In genomic region chr1:54153548-54154439, GRCh38 we compare ENCODE assay signal across 10 cellular contexts. TPM values are rescaled to one million over a fixed set of nuclear protein-coding genes. Genes with fewer than 3 reads are reported as not detected.
DNase-seq lines count a peak whose midpoint lies in the region; ATAC-seq, FAIRE-seq and TF ChIP-seq lines count a peak whose summit lies in the region.
"Had no signal": no experiment of that assay in that cellular context is flagged by ENCODE, and none has a peak within 500 bp of the region (broad histone marks: within the 10 kb centered on the region; RNA-seq: fewer than 3 reads in every experiment).

No MANE protein-coding gene starts in this region.

- H3K36me3 ChIP-seq in HEK293 (ENCODE audit: control insufficient read depth in 2 of 2, insufficient read depth in 1 of 2, low read length in 2 of 2), result no peaks in the 10 kb centered on the region
- H3K36me3 ChIP-seq in skeletal muscle satellite cell (ENCODE audit: insufficient read depth, low read length), result no peaks in the 10 kb centered on the region

- no peak for FAIRE-seq in RCC 7860 (lab: Jason Lieb, UNC)

- H3K9me3 ChIP-seq in HEK293 (ENCODE audit: control insufficient read depth, insufficient read depth, low read depth, low read length), result no peaks in the 10 kb centered on the region
- H3K9me3 ChIP-seq in skeletal muscle satellite cell (replicated peaks; ENCODE audit: low read length), result no peaks in the 10 kb centered on the region

- H3K9ac ChIP-seq in skeletal muscle satellite cell (ENCODE audit: low read depth, low read length), result no peak overlapping the region

- POLR2A ChIA-PET in HEK293 (lab: Yijun Ruan, JAX), result no interaction called here

- H3K27me3 Mint-ChIP-seq in activated naive CD8-positive, alpha-beta T cell treated with anti-CD3 and anti-CD28 coated beads, Interleukin-2, amount 50 U/mL, for 24 hours, result no peaks in the 10 kb centered on the region

- H3K4me1 ChIP-seq in HEK293 (ENCODE audit: control insufficient read depth, insufficient read depth, low read length) (no peaks in the 10 kb centered on the region), skeletal muscle satellite cell (ENCODE audit: control insufficient read depth, insufficient read depth, low read length) (peaks cover 21% of the 10 kb centered on the region)

- H3K27ac Mint-ChIP-seq in activated naive CD8-positive, alpha-beta T cell treated with anti-CD3 and anti-CD28 coated beads, Interleukin-2, amount 50 U/mL, for 24 hours, result no peak overlapping the region

- DNase-seq in RCC 7860 (ENCODE audit: low spot score) (peak; percentile 14), Right ventricle myocardium superior (peak; percentile 78), OCI-M2 (lab: John Stamatoyannopoulos, UW; ENCODE audit: unreplicated experiment) (no peak)
- no peak for DNase-seq in stimulated activated CD4-positive, alpha-beta T cell treated with anti-CD3 and anti-CD28 coated beads, Interleukin-4, amount 100 ng/mL, for 1 hour
- DNase-seq in activated naive CD8-positive, alpha-beta T cell treated with anti-CD3 and anti-CD28 coated beads, Interleukin-2, amount 50 U/mL, for 24 hours, result no peak

- no peak for TF ChIP-seq CTCF in HEK293 (tag by site-specific recombination; IDR thresholded peaks at IDR 0.05)

- no peak overlapping the region for H3K4me3 ChIP-seq in HEK293 (ENCODE audit: low read depth, low read length)
- no peak overlapping the region for H3K4me3 ChIP-seq in skeletal muscle satellite cell (ENCODE audit: low read length)

- no peak overlapping the region for H3K4me3 Mint-ChIP-seq in activated naive CD8-positive, alpha-beta T cell treated with anti-CD3 and anti-CD28 coated beads, Interleukin-2, amount 50 U/mL, for 24 hours

- no peaks in the 10 kb centered on the region for H3K4me1 Mint-ChIP-seq in activated naive CD8-positive, alpha-beta T cell treated with anti-CD3 and anti-CD28 coated beads, Interleukin-2, amount 50 U/mL, for 24 hours

- H3K27ac ChIP-seq in HEK293 (ENCODE audit: extremely low read depth, low read depth, low read length), result no peak overlapping the region

- no peaks in the 10 kb centered on the region for H3K27me3 ChIP-seq in skeletal muscle satellite cell (ENCODE audit: control insufficient read depth, insufficient read depth, low read length)

- no peaks in the 10 kb centered on the region for H3K36me3 Mint-ChIP-seq in activated naive CD8-positive, alpha-beta T cell treated with anti-CD3 and anti-CD28 coated beads, Interleukin-2, amount 50 U/mL, for 24 hours (ENCODE audit: low read depth)

- CTCF ChIA-PET in HEK293 (lab: Yijun Ruan, JAX), result interaction anchor here (0.6 kb wide), 1 partner anchor 272 kb away, joined by 4 read pairs; no protein-coding TSS in a partner anchor

- peak overlapping the region; percentile 47 for H3K4me2 ChIP-seq in skeletal muscle satellite cell (ENCODE audit: low read length)

- intact Hi-C loops in Right ventricle myocardium superior (cut with DNase I), result no loop called here

- no peaks in the 10 kb centered on the region for H3K9me3 Mint-ChIP-seq in activated naive CD8-positive, alpha-beta T cell treated with anti-CD3 and anti-CD28 coated beads, Interleukin-2, amount 50 U/mL, for 24 hours

- ATAC-seq in Right ventricle myocardium superior (ENCODE audit: poor library complexity), result peak; percentile 91
- no peak for ATAC-seq in GM19463 (IDR thresholded peaks at IDR 0.05; ENCODE audit: unreplicated experiment)
- no peak for ATAC-seq in activated naive CD8-positive, alpha-beta T cell treated with anti-CD3 and anti-CD28 coated beads, Interleukin-2, amount 50 U/mL, for 24 hours

TF ChIP-seq in HEK293, 187 proteins besides CTCF, POLR2A, EP300 and RAD21 (continues in another document):
- TF ChIP-seq ZNF621 (tag by site-specific recombination; IDR thresholded peaks at IDR 0.05) (no peak), ZSCAN23 (tag by site-specific recombination; IDR thresholded peaks at IDR 0.05) (no peak), GLIS1 (tag by site-specific recombination; IDR thresholded peaks at IDR 0.05) (peak; percentile 44; the same call in 1 of the 2 replicates), ZIC2 (tag by site-specific recombination; IDR thresholded peaks at IDR 0.05) (peak; percentile 21; the same call in 1 of the 2 replicates), ZNF449 (tag by site-specific recombination; IDR thresholded peaks at IDR 0.05) (peak; percentile 61; the same call in 1 of the 2 replicates), GLIS2 (tag by site-specific recombination; IDR thresholded peaks at IDR 0.05) (no peak), ZNF335 (tag by site-specific recombination; conservative IDR thresholded peaks at IDR 0.05) (peak; percentile 46), ZNF37A (tag by site-specific recombination; IDR thresholded peaks at IDR 0.05) (no peak), ZSCAN16 (tag by site-specific recombination; IDR thresholded peaks at IDR 0.05) (no peak)
- TF ChIP-seq, protein P1, sequence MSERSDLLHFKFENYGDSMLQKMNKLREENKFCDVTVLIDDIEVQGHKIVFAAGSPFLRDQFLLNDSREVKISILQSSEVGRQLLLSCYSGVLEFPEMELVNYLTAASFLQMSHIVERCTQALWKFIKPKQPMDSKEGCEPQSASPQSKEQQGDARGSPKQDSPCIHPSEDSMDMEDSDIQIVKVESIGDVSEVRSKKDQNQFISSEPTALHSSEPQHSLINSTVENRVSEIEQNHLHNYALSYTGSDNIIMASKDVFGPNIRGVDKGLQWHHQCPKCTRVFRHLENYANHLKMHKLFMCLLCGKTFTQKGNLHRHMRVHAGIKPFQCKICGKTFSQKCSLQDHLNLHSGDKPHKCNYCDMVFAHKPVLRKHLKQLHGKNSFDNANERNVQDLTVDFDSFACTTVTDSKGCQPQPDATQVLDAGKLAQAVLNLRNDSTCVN (tag by site-specific recombination; optimal IDR thresholded peaks at IDR 0.05), result no peak
- TF ChIP-seq, protein P2, sequence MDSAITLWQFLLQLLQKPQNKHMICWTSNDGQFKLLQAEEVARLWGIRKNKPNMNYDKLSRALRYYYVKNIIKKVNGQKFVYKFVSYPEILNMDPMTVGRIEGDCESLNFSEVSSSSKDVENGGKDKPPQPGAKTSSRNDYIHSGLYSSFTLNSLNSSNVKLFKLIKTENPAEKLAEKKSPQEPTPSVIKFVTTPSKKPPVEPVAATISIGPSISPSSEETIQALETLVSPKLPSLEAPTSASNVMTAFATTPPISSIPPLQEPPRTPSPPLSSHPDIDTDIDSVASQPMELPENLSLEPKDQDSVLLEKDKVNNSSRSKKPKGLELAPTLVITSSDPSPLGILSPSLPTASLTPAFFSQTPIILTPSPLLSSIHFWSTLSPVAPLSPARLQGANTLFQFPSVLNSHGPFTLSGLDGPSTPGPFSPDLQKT (IDR thresholded peaks at IDR 0.05; ENCODE audit: borderline replicate concordance, low read depth, low read length), result no peak
- TF ChIP-seq, protein P3, sequence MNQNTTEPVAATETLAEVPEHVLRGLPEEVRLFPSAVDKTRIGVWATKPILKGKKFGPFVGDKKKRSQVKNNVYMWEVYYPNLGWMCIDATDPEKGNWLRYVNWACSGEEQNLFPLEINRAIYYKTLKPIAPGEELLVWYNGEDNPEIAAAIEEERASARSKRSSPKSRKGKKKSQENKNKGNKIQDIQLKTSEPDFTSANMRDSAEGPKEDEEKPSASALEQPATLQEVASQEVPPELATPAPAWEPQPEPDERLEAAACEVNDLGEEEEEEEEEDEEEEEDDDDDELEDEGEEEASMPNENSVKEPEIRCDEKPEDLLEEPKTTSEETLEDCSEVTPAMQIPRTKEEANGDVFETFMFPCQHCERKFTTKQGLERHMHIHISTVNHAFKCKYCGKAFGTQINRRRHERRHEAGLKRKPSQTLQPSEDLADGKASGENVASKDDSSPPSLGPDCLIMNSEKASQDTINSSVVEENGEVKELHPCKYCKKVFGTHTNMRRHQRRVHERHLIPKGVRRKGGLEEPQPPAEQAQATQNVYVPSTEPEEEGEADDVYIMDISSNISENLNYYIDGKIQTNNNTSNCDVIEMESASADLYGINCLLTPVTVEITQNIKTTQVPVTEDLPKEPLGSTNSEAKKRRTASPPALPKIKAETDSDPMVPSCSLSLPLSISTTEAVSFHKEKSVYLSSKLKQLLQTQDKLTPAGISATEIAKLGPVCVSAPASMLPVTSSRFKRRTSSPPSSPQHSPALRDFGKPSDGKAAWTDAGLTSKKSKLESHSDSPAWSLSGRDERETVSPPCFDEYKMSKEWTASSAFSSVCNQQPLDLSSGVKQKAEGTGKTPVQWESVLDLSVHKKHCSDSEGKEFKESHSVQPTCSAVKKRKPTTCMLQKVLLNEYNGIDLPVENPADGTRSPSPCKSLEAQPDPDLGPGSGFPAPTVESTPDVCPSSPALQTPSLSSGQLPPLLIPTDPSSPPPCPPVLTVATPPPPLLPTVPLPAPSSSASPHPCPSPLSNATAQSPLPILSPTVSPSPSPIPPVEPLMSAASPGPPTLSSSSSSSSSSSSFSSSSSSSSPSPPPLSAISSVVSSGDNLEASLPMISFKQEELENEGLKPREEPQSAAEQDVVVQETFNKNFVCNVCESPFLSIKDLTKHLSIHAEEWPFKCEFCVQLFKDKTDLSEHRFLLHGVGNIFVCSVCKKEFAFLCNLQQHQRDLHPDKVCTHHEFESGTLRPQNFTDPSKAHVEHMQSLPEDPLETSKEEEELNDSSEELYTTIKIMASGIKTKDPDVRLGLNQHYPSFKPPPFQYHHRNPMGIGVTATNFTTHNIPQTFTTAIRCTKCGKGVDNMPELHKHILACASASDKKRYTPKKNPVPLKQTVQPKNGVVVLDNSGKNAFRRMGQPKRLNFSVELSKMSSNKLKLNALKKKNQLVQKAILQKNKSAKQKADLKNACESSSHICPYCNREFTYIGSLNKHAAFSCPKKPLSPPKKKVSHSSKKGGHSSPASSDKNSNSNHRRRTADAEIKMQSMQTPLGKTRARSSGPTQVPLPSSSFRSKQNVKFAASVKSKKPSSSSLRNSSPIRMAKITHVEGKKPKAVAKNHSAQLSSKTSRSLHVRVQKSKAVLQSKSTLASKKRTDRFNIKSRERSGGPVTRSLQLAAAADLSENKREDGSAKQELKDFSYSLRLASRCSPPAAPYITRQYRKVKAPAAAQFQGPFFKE (tag by site-specific recombination; IDR thresholded peaks at IDR 0.05; ENCODE audit: borderline replicate concordance), result no peak

RNA-seq across cellular contexts. Expression of gene CDCP2, which starts 1.0 kb away (rescaled TPM):
- not detected for total RNA-seq in Right ventricle myocardium superior
- not detected in 2 replicates for total RNA-seq in skeletal muscle satellite cell (2012; rRNA removed)
- total RNA-seq: T-helper 2 cell treated with Interferon-gamma antibody and Interleukin-4, amounts not matched to agents 100 ng/mL and 5 ng/mL, for 36 hours; temporal lobe had no signal

RNA-seq across cellular contexts. Expression of gene CYB5RL, which starts 46.0 kb away (rescaled TPM):
- total RNA-seq in Right ventricle myocardium superior, result 4.8 TPM
- 7.2 and 8.1 TPM in 2 replicates for total RNA-seq in skeletal muscle satellite cell (2012; rRNA removed)

RNA-seq across cellular contexts. Expression of gene MRPL37, which starts 46.2 kb away (rescaled TPM):
- total RNA-seq in Right ventricle myocardium superior, result 78.6 TPM
- total RNA-seq in skeletal muscle satellite cell (2012; rRNA removed), result 109 and 122 TPM in 2 replicates

Comparison
In these comparisons a context has a peak if more than half of its experiments do, and no peak if none do; other contexts are left out.
1. DNase-seq: peak in RCC 7860 (single experiment) and Right ventricle myocardium superior (single experiment); none in OCI-M2 (single experiment), stimulated activated CD4-positive, alpha-beta T cell treated with anti-CD3 and anti-CD28 coated beads, Interleukin-4, amount 100 ng/mL, for 1 hour (single experiment) and activated naive CD8-positive, alpha-beta T cell treated with anti-CD3 and anti-CD28 coated beads, Interleukin-2, amount 50 U/mL, for 24 hours (single experiment).